1 cellular context compared by ENCODE assay signal in genomic region chr20:48827880-48828733, GRCh38.
TF ChIP-seq lines count a peak whose summit lies in the region.

Gene PREX1 (minus strand): TSS chr20:48827999. CDS start chr20:48827860, 139 bp downstream.

TF ChIP-seq in K562, 482 proteins besides CTCF, POLR2A, EP300 and RAD21 (continued from another document and continues in another):
- TF ChIP-seq FUS (optimal IDR thresholded peaks at IDR 0.05; ENCODE audit: low read depth, low read length) (no peak), CCNT2 (IDR thresholded peaks at IDR 0.05; ENCODE audit: borderline replicate concordance, extremely low read depth, insufficient read length, low read depth, low read length) (peak; percentile 27), RB1 (IDR thresholded peaks at IDR 0.05; ENCODE audit: low read depth) (peak; percentile 49; the same call in 1 of the 2 replicates), HNRNPK (IDR thresholded peaks at IDR 0.05; ENCODE audit: low read depth, low read length, poor library complexity, severe bottlenecking) (peak; percentile 11), THAP12 (CRISPR knock-in tag; IDR thresholded peaks at IDR 0.05) (peak; percentile 45; the same call in 1 of the 2 replicates), TBP (optimal IDR thresholded peaks at IDR 0.05; ENCODE audit: low read depth, low read length) (peak; percentile 11), RBFOX2 (IDR thresholded peaks at IDR 0.05; ENCODE audit: low read depth, low read length) (peak; percentile 77), NKRF (IDR thresholded peaks at IDR 0.05; ENCODE audit: borderline replicate concordance) (0 out of 2 replicates have a peak, but pooled peaks have one; percentile 30), ZBTB1 (CRISPR knock-in tag; IDR thresholded peaks at IDR 0.05; ENCODE audit: borderline replicate concordance, low read depth) (peak; percentile 81), SNRNP70 (optimal IDR thresholded peaks at IDR 0.05; ENCODE audit: low read depth, low read length) (no peak), PHF20 (IDR thresholded peaks at IDR 0.05; ENCODE audit: partially characterized antibody) (peak; percentile 18), MTA3 (IDR thresholded peaks at IDR 0.05; ENCODE audit: borderline replicate concordance) (peak; percentile 47; the same call in 1 of the 2 replicates), REST (CRISPR knock-in tag; IDR thresholded peaks at IDR 0.05; ENCODE audit: low read depth) (0 out of 2 replicates have a peak, but pooled peaks have one; percentile 41), ZFX (CRISPR knock-in tag; IDR thresholded peaks at IDR 0.05) (peak; percentile 78), GMEB1 (CRISPR knock-in tag; IDR thresholded peaks at IDR 0.05) (peak; percentile 50), ZBTB49 (CRISPR knock-in tag; IDR thresholded peaks at IDR 0.05; ENCODE audit: borderline replicate concordance) (no peak), CREB3L1 (IDR thresholded peaks at IDR 0.05; ENCODE audit: borderline replicate concordance, low read depth) (peak; percentile 75), ATF7 (IDR thresholded peaks at IDR 0.05) (peak; percentile 55), NRF1 (conservative IDR thresholded peaks at IDR 0.05 in 1 of 2, IDR thresholded peaks at IDR 0.05 in 1 of 2) (peak; percentile 87 to 88), ATF1 (CRISPR knock-in tag; IDR thresholded peaks at IDR 0.05) (no peak), ATF1 (tag; IDR thresholded peaks at IDR 0.05) (peak; percentile 62), MYBL2 (IDR thresholded peaks at IDR 0.05; ENCODE audit: low read depth) (no peak), MYBL2 (CRISPR knock-in tag; IDR thresholded peaks at IDR 0.05; ENCODE audit: borderline replicate concordance) (no peak), MTF1 (CRISPR knock-in tag; IDR thresholded peaks at IDR 0.05; ENCODE audit: borderline replicate concordance) (no peak), E2F6 (IDR thresholded peaks at IDR 0.05; ENCODE audit: borderline replicate concordance in 1 of 2, extremely low read depth in 1 of 2, insufficient read depth in 1 of 2, insufficient read length in 1 of 2, low read depth in 1 of 2, low read length in 1 of 2, poor library complexity in 1 of 2, severe bottlenecking in 1 of 2) (peak in 1 of 2 experiments; percentile 65), HDAC8 (tag; IDR thresholded peaks at IDR 0.05) (0 out of 2 replicates have a peak, but pooled peaks have one; percentile 41), ZNF282 (CRISPR knock-in tag; IDR thresholded peaks at IDR 0.05) (peak; percentile 59; the same call in 1 of the 2 replicates), PHB (CRISPR knock-in tag; IDR thresholded peaks at IDR 0.05) (peak; percentile 26; the same call in 1 of the 2 replicates), ZNF324 (CRISPR knock-in tag; IDR thresholded peaks at IDR 0.05) (no peak), ZNF518B (CRISPR knock-in tag; IDR thresholded peaks at IDR 0.05) (no peak), SAFB (IDR thresholded peaks at IDR 0.05; ENCODE audit: borderline replicate concordance, low read depth, low read length) (peak; percentile 71), KDM2B (CRISPR knock-in tag; IDR thresholded peaks at IDR 0.05) (peak; percentile 81), L3MBTL2 (IDR thresholded peaks at IDR 0.05) (peak; percentile 83), YY1 (IDR thresholded peaks at IDR 0.05; ENCODE audit: borderline replicate concordance in 1 of 3, control insufficient read depth in 1 of 3, extremely low read depth in 1 of 3, insufficient read depth in 3 of 3, insufficient read length in 1 of 3, insufficient replicate concordance in 2 of 3, low read depth in 1 of 3, low read length in 2 of 3) (peak in 2 of 3 experiments; percentile 9 to 59), FOXJ3 (CRISPR knock-in tag; IDR thresholded peaks at IDR 0.05) (no peak), ERF (CRISPR knock-in tag; IDR thresholded peaks at IDR 0.05) (0 out of 2 replicates have a peak, but pooled peaks have one; percentile 25), SIN3B (IDR thresholded peaks at IDR 0.05; ENCODE audit: low read depth) (0 out of 2 replicates have a peak, but pooled peaks have one; percentile 38), ZNF76 (CRISPR knock-in tag; IDR thresholded peaks at IDR 0.05; ENCODE audit: borderline replicate concordance) (peak; percentile 61; the same call in 1 of the 2 replicates), ILF3 (IDR thresholded peaks at IDR 0.05; ENCODE audit: borderline replicate concordance) (0 out of 2 replicates have a peak, but pooled peaks have one; percentile 43), HDAC1 (IDR thresholded peaks at IDR 0.05) (peak in 1 of 2 experiments; percentile 61; a peak in 1 of 4 replicates), KAT7 (CRISPR knock-in tag; IDR thresholded peaks at IDR 0.05; ENCODE audit: borderline replicate concordance) (peak; percentile 51; the same call in 1 of the 2 replicates), ZNF311 (CRISPR knock-in tag; IDR thresholded peaks at IDR 0.05) (no peak), TCF7 (IDR thresholded peaks at IDR 0.05; ENCODE audit: borderline replicate concordance) (no peak), SAP30 (IDR thresholded peaks at IDR 0.05; ENCODE audit: borderline replicate concordance, insufficient read depth, low read depth, low read length, poor library complexity, severe bottlenecking) (peak; percentile 38), BHLHE40 (IDR thresholded peaks at IDR 0.05; ENCODE audit: low read length) (peak; percentile 66), NR3C1 (CRISPR knock-in tag; IDR thresholded peaks at IDR 0.05) (0 out of 2 replicates have a peak, but pooled peaks have one; percentile 43)
